In genomic region chr1:3472088-3472850, GRCh38 we compare ENCODE assay signal across 1 cellular context.
TF ChIP-seq lines count a peak whose summit lies in the region.

No MANE protein-coding gene starts in this region.

TF ChIP-seq in IMR-90, 13 proteins besides CTCF, POLR2A, EP300 and RAD21 (continued from another document):
- TF ChIP-seq SMC3 (IDR thresholded peaks at IDR 0.05; ENCODE audit: low read depth, low read length) (no peak), USF2 (IDR thresholded peaks at IDR 0.05; ENCODE audit: low read depth, low read length) (no peak), MAZ (IDR thresholded peaks at IDR 0.05; ENCODE audit: borderline replicate concordance, low read depth, low read length) (no peak), NFE2L2 (IDR thresholded peaks at IDR 0.05; ENCODE audit: low read depth, low read length) (no peak)
TF ChIP-seq in IMR-90: peak in this region for 0.
